ENCODE assay signal across 16 cellular contexts in the genomic region with DNA sequence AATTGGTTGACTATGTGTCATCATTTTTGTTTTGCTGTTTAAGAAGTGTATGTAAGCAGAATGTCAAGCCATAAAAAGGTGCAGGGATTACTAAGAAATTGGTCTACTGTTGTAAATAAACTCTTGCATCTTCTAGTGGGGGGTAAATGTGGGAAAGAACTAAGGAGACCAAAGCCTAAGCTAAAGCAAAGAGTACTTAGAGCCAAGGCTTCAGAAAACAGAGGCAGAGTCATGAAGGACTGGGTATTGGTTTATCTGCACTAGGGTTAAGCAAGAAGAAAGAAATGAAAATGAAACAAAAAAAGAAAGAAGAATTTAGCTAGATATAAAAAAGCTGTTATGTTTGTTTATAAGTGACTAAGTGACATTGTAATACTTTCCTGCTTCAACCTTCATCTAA.
DNase-seq lines count a peak whose midpoint lies in the region; ATAC-seq, FAIRE-seq and TF ChIP-seq lines count a peak whose summit lies in the region.
"Had no signal": no experiment of that assay in that cellular context is flagged by ENCODE, and none has a peak within 500 bp of the region (broad histone marks: within the 10 kb centered on the region; RNA-seq: fewer than 3 reads in every experiment).

No MANE protein-coding gene starts in this region.

- H3K9ac ChIP-seq in MM.1S (ENCODE audit: low read length), result no peak overlapping the region
- no peak overlapping the region for H3K9ac ChIP-seq in GM12878 (ENCODE audit: control insufficient read depth, insufficient read depth, low read length)
- H3K9ac ChIP-seq: BLaER1 had no signal

- TF ChIP-seq CTCF in MM.1S (IDR thresholded peaks at IDR 0.05; ENCODE audit: low read length) (no peak), GM12878 (IDR thresholded peaks at IDR 0.05 in 2 of 3, conservative IDR thresholded peaks at IDR 0.05 in 1 of 3; ENCODE audit: control insufficient read depth in 2 of 3, extremely low read depth in 1 of 3, insufficient read depth in 1 of 3, low read depth in 3 of 3, low read length in 3 of 3) (no peak)

- H3K27me3 ChIP-seq in MM.1S (replicated peaks; ENCODE audit: insufficient read depth, low read length) (no peaks in the 10 kb centered on the region), GM12878 (replicated peaks in 1 of 2; ENCODE audit: control insufficient read depth in 2 of 2, insufficient read depth in 2 of 2, low read length in 1 of 2) (no peaks in the 10 kb centered on the region)
- H3K27me3 ChIP-seq: BLaER1 had no signal

- no peaks in the 10 kb centered on the region for H3K4me1 Mint-ChIP-seq in activated naive CD8-positive, alpha-beta T cell treated with anti-CD3 and anti-CD28 coated beads, Interleukin-2, amount 50 U/mL, for 24 hours
- H3K4me1 Mint-ChIP-seq: CD8-positive, alpha-beta memory T cell had no signal

- ATAC-seq in GM12878, result peak; percentile 36; the same call in 1 of the 3 replicates
- ATAC-seq in activated naive CD8-positive, alpha-beta T cell treated with anti-CD3 and anti-CD28 coated beads, Interleukin-2, amount 50 U/mL, for 24 hours, result no peak
- no peak for ATAC-seq in HG03175 (IDR thresholded peaks at IDR 0.05; ENCODE audit: unreplicated experiment)
- ATAC-seq in GM21786 (IDR thresholded peaks at IDR 0.05; ENCODE audit: unreplicated experiment), result no peak
- ATAC-seq: GM23338 had no signal

- H3K36me3 ChIP-seq in MM.1S (replicated peaks; ENCODE audit: insufficient read depth, low read length) (no peaks in the 10 kb centered on the region), GM12878 (ENCODE audit: control insufficient read depth in 2 of 2, insufficient read depth in 2 of 2, low read length in 1 of 2) (no peaks in the 10 kb centered on the region)
- H3K36me3 ChIP-seq: BLaER1 had no signal

- TF ChIP-seq POLR2A in H54 (IDR thresholded peaks at IDR 0.05; ENCODE audit: low read depth, low read length), result no peak
- TF ChIP-seq POLR2A in GM12878 (IDR thresholded peaks at IDR 0.05; ENCODE audit: low read depth, low read length), result no peak

- no peaks in the 10 kb centered on the region for H3K9me2 ChIP-seq in MM.1S (replicated peaks; ENCODE audit: insufficient read depth, low read length)

- H3K36me3 Mint-ChIP-seq in activated naive CD8-positive, alpha-beta T cell treated with anti-CD3 and anti-CD28 coated beads, Interleukin-2, amount 50 U/mL, for 24 hours (ENCODE audit: low read depth), result no peaks in the 10 kb centered on the region
- H3K36me3 Mint-ChIP-seq: CD8-positive, alpha-beta memory T cell had no signal

- peaks cover 18% of the 10 kb centered on the region for H3K9me3 Mint-ChIP-seq in activated naive CD8-positive, alpha-beta T cell treated with anti-CD3 and anti-CD28 coated beads, Interleukin-2, amount 50 U/mL, for 24 hours
- H3K9me3 Mint-ChIP-seq: GM23338, H9 had no signal

- H3K4me3 ChIP-seq in MM.1S (ENCODE audit: low read length), result no peak overlapping the region
- H3K4me3 ChIP-seq in GM12878, result no peak overlapping the region
- H3K4me3 ChIP-seq: BLaER1, GM23338 had no signal

- in situ Hi-C loops in GM12878 (cut with MboI), result no loop called here

- H3K27ac ChIP-seq in MM.1S (ENCODE audit: low read length) (no peak overlapping the region), GM12878 (ENCODE audit: control insufficient read depth, insufficient read depth) (no peak overlapping the region)
- H3K27ac ChIP-seq: BLaER1 had no signal

- no TSS peak for BruUV-seq in GM12878 (replicated peaks; lab: Mats Ljungman, UMichigan)

- H4K20me1 ChIP-seq in MM.1S (ENCODE audit: insufficient read depth, low read length), result no peaks in the 10 kb centered on the region
- H4K20me1 ChIP-seq in GM12878 (ENCODE audit: control insufficient read depth, insufficient read depth), result no peaks in the 10 kb centered on the region
- H4K20me1 ChIP-seq: BLaER1 had no signal

- TF ChIP-seq RAD21 in GM12878 (IDR thresholded peaks at IDR 0.05; ENCODE audit: insufficient read depth, low read depth, low read length), result no peak

- SMC1A ChIA-PET in GM12878 (lab: Charles Lee; ENCODE audit: uncharacterized antibody, unreplicated experiment), result interaction anchor here (0.6 to 1.0 kb wide), 3 partner anchors 19 to 652 kb away, joined by 3 to 4 read pairs (median 3); no protein-coding TSS in a partner anchor

- intact Hi-C loops in GM12878 (cut with micrococcal nuclease; ENCODE audit: unreplicated experiment), result no loop called here

- H3K9me3 ChIP-seq in MM.1S (replicated peaks; ENCODE audit: insufficient read depth, low read length) (no peaks in the 10 kb centered on the region), GM12878 (replicated peaks; ENCODE audit: control insufficient read depth, insufficient read depth, low read length) (no peaks in the 10 kb centered on the region)
- H3K9me3 ChIP-seq: BLaER1, Caco-2 had no signal

- H2AFZ ChIP-seq in MM.1S (ENCODE audit: low read length) (no peak overlapping the region), GM12878 (ENCODE audit: control insufficient read depth, low read depth, low read length) (no peak overlapping the region)
- H2AFZ ChIP-seq: GM23338 had no signal

- H3K4me2 ChIP-seq in MM.1S (ENCODE audit: low read depth, low read length) (peak overlapping the region; percentile 32; the same call in 1 of the 2 replicates), GM12878 (ENCODE audit: control insufficient read depth, insufficient read depth) (no peak overlapping the region)
- H3K4me2 ChIP-seq: BLaER1, GM23338 had no signal

- DNase-seq in H54 (ENCODE audit: insufficient read length, low spot score), result no peak
- no peak for DNase-seq in MM.1S
- no peak for DNase-seq in GM12878 (ENCODE audit: low read depth, low spot score)
- peak; percentile 11 for DNase-seq in renal cortical epithelial cell (ENCODE audit: low read depth)
- no peak for DNase-seq in activated naive CD8-positive, alpha-beta T cell treated with anti-CD3 and anti-CD28 coated beads, Interleukin-2, amount 50 U/mL, for 24 hours
- no peak for DNase-seq in activated T-cell treated with anti-CD3 and anti-CD28 coated beads, Interleukin-2, amount 50 U/mL, for 48 hours
- DNase-seq: Caco-2; CD8-positive, alpha-beta memory T cell; DMS53; H9 had no signal

- peaks cover 12% of the 10 kb centered on the region for H3K4me1 ChIP-seq in MM.1S (ENCODE audit: low read length)
- no peaks in the 10 kb centered on the region for H3K4me1 ChIP-seq in GM12878 (ENCODE audit: control insufficient read depth, insufficient read depth, low read length)
- H3K4me1 ChIP-seq: BLaER1 had no signal

- H3K4me3 Mint-ChIP-seq in activated naive CD8-positive, alpha-beta T cell treated with anti-CD3 and anti-CD28 coated beads, Interleukin-2, amount 50 U/mL, for 24 hours, result no peak overlapping the region
- H3K4me3 Mint-ChIP-seq: CD8-positive, alpha-beta memory T cell; GM23338; H9 had no signal

- no peak for TF ChIP-seq EP300 in GM12878 (IDR thresholded peaks at IDR 0.05; ENCODE audit: borderline replicate concordance in 1 of 2, control insufficient read depth in 1 of 2, low read depth in 2 of 2, low read length in 2 of 2)

- POLR2A ChIA-PET in GM12878 (lab: Charles Lee), result no interaction called here

- FAIRE-seq in H54 (lab: Jason Lieb, UNC), result peak; percentile 75
- FAIRE-seq in GM12878 (lab: Jason Lieb, UNC), result no peak
- FAIRE-seq: A204.1, GM12891 had no signal

- no peaks in the 10 kb centered on the region for H3K79me2 ChIP-seq in MM.1S (ENCODE audit: low read length)
- H3K79me2 ChIP-seq in GM12878 (ENCODE audit: control insufficient read depth, insufficient read depth, low read length), result no peaks in the 10 kb centered on the region

- H3K27ac Mint-ChIP-seq in activated naive CD8-positive, alpha-beta T cell treated with anti-CD3 and anti-CD28 coated beads, Interleukin-2, amount 50 U/mL, for 24 hours, result no peak overlapping the region
- H3K27ac Mint-ChIP-seq: CD8-positive, alpha-beta memory T cell; GM23338; H9 had no signal

- CTCF ChIA-PET in GM12878 (lab: Yijun Ruan, JAX), result interaction anchor here (1.2 kb wide), 1 partner anchor 593 kb away, joined by 3 read pairs; no protein-coding TSS in a partner anchor

- peaks cover 12% of the 10 kb centered on the region for H3F3A ChIP-seq in MM.1S (ENCODE audit: insufficient read depth, low read length)

- no peaks in the 10 kb centered on the region for H3K27me3 Mint-ChIP-seq in activated naive CD8-positive, alpha-beta T cell treated with anti-CD3 and anti-CD28 coated beads, Interleukin-2, amount 50 U/mL, for 24 hours

- RAD21 ChIA-PET in GM12878 (lab: Charles Lee; ENCODE audit: unreplicated experiment), result no interaction called here

TF ChIP-seq in GM12878, 131 proteins besides CTCF, POLR2A, EP300 and RAD21:
- TF ChIP-seq NRF1 (conservative IDR thresholded peaks at IDR 0.05; ENCODE audit: low read depth, low read length) (no peak), CEBPB (IDR thresholded peaks at IDR 0.05; ENCODE audit: borderline replicate concordance in 1 of 2, low read depth in 2 of 2, low read length in 2 of 2) (no peak), CBFB (IDR thresholded peaks at IDR 0.05; ENCODE audit: low read depth) (no peak), NFYA (IDR thresholded peaks at IDR 0.05; ENCODE audit: borderline replicate concordance, low read depth, low read length) (no peak), TCF12 (IDR thresholded peaks at IDR 0.05; ENCODE audit: low read depth, low read length) (no peak)
- TF ChIP-seq, protein P1, sequence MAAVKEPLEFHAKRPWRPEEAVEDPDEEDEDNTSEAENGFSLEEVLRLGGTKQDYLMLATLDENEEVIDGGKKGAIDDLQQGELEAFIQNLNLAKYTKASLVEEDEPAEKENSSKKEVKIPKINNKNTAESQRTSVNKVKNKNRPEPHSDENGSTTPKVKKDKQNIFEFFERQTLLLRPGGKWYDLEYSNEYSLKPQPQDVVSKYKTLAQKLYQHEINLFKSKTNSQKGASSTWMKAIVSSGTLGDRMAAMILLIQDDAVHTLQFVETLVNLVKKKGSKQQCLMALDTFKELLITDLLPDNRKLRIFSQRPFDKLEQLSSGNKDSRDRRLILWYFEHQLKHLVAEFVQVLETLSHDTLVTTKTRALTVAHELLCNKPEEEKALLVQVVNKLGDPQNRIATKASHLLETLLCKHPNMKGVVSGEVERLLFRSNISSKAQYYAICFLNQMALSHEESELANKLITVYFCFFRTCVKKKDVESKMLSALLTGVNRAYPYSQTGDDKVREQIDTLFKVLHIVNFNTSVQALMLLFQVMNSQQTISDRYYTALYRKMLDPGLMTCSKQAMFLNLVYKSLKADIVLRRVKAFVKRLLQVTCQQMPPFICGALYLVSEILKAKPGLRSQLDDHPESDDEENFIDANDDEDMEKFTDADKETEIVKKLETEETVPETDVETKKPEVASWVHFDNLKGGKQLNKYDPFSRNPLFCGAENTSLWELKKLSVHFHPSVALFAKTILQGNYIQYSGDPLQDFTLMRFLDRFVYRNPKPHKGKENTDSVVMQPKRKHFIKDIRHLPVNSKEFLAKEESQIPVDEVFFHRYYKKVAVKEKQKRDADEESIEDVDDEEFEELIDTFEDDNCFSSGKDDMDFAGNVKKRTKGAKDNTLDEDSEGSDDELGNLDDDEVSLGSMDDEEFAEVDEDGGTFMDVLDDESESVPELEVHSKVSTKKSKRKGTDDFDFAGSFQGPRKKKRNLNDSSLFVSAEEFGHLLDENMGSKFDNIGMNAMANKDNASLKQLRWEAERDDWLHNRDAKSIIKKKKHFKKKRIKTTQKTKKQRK (IDR thresholded peaks at IDR 0.05; ENCODE audit: low read depth, low read length), result no peak
